Comparison of ENCODE assay signal across 8 cellular contexts in genomic region chr16:83826146-83826913, GRCh38. TPM values are rescaled to one million over a fixed set of nuclear protein-coding genes. Genes with fewer than 3 reads are reported as not detected.
DNase-seq lines count a peak whose midpoint lies in the region; ATAC-seq and TF ChIP-seq lines count a peak whose summit lies in the region.

No MANE protein-coding gene starts in this region.

- no peak for TF ChIP-seq EP300 in suprapubic skin (IDR thresholded peaks at IDR 0.05)

- peak overlapping the region; percentile 22 for H3K27ac ChIP-seq in foreskin keratinocyte
- no peak overlapping the region for H3K27ac ChIP-seq in suprapubic skin

- no peak for TF ChIP-seq POLR2A in suprapubic skin (IDR thresholded peaks at IDR 0.05)

- peaks cover 13% of the 10 kb centered on the region for H3K27me3 ChIP-seq in foreskin keratinocyte
- peaks cover 9% of the 10 kb centered on the region for H3K27me3 ChIP-seq in suprapubic skin

- H3K4me1 ChIP-seq in foreskin keratinocyte (no peaks in the 10 kb centered on the region), suprapubic skin (peaks cover 7% of the 10 kb centered on the region)

- DNase-seq in AG08396 (ENCODE audit: low spot score): peak; percentile 89
- DNase-seq in HT-29 (ENCODE audit: low spot score): peak; percentile 82
- DNase-seq in RPMI8226: peak; percentile 75
- peak; percentile 68 for DNase-seq in activated T-helper 9 cell treated with anti-CD3 and anti-CD28 coated beads, Interleukin-2, amount 50 U/mL, for 16 hours (ENCODE audit: low read depth)
- DNase-seq in foreskin keratinocyte: peak; percentile 66 to 81
- peak; percentile 80 for DNase-seq in occipital lobe (lab: John Stamatoyannopoulos, UW)
- DNase-seq in suprapubic skin (ENCODE audit: low spot score in 2 of 2): peak; percentile 93

- H3K36me3 ChIP-seq in suprapubic skin: no peaks in the 10 kb centered on the region

- 45% methylated on average over 17 of the region's 21 CpGs for WGBS in suprapubic skin

- H3K4me3 ChIP-seq in suprapubic skin: no peak overlapping the region

- ATAC-seq in GM18861 (IDR thresholded peaks at IDR 0.05; ENCODE audit: unreplicated experiment): peak; percentile 79
- peak; percentile 89 for ATAC-seq in foreskin keratinocyte

- no peaks in the 10 kb centered on the region for H3K9me3 ChIP-seq in suprapubic skin

- TF ChIP-seq CTCF in foreskin keratinocyte (conservative IDR thresholded peaks at IDR 0.05) (peak; percentile 96), suprapubic skin (IDR thresholded peaks at IDR 0.05) (peak; percentile 85 to 93)

RNA-seq across cellular contexts. Expression of gene HSBP1, which starts 18.6 kb away (rescaled TPM):
- total RNA-seq in HT-29 (2014; rRNA removed; shearing (Covaris generic)): 168 and 174 TPM in 2 replicates
- total RNA-seq in foreskin keratinocyte: 143 and 150 TPM in 2 replicates
- polyA plus RNA-seq in foreskin keratinocyte: 181 and 189 TPM in 2 replicates
- 114 TPM for total RNA-seq in occipital lobe
- total RNA-seq in suprapubic skin: 10 to 100 TPM; 13.4 to 22.0 (median 17.2) TPM
